Comparison of ENCODE assay signal across 1 cellular context in genomic region chr19:17734146-17734545, GRCh38.
TF ChIP-seq lines count a peak whose summit lies in the region.

No MANE protein-coding gene starts in this region.

TF ChIP-seq in K562, 482 proteins besides CTCF, POLR2A, EP300 and RAD21:
- TF ChIP-seq TAF15 (IDR thresholded peaks at IDR 0.05; ENCODE audit: low read depth, low read length) (no peak), SMAD2 (IDR thresholded peaks at IDR 0.05; ENCODE audit: low read depth, low read length) (no peak), POLR2G (IDR thresholded peaks at IDR 0.05; ENCODE audit: low read depth, low read length) (peak; percentile 33; the same call in 1 of the 2 replicates), HBP1 (CRISPR knock-in tag; IDR thresholded peaks at IDR 0.05) (no peak), ZNF347 (CRISPR knock-in tag; IDR thresholded peaks at IDR 0.05; ENCODE audit: low read depth) (no peak), ELK1 (CRISPR knock-in tag; IDR thresholded peaks at IDR 0.05) (no peak), RBFOX2 (IDR thresholded peaks at IDR 0.05; ENCODE audit: low read depth, low read length) (0 out of 2 replicates have a peak, but pooled peaks have one; percentile 27), PATZ1 (CRISPR knock-in tag; IDR thresholded peaks at IDR 0.05; ENCODE audit: borderline replicate concordance) (no peak), HMGN3 (IDR thresholded peaks at IDR 0.05; ENCODE audit: borderline replicate concordance, extremely low read depth, insufficient read length, low read depth, low read length) (no peak), ZNF239 (CRISPR knock-in tag; IDR thresholded peaks at IDR 0.05) (no peak)
